ENCODE assay signal across 8 cellular contexts in genomic region chr20:36543187-36544133, GRCh38. TPM values are rescaled to one million over a fixed set of nuclear protein-coding genes. Genes with fewer than 3 reads are reported as not detected.
DNase-seq lines count a peak whose midpoint lies in the region; ATAC-seq and TF ChIP-seq lines count a peak whose summit lies in the region.

No MANE protein-coding gene starts in this region.

- intact Hi-C loops in mucosa of descending colon (cut with DNase I, micrococcal nuclease), result loop anchor here in 1 of 2 donors (10.0 kb wide), 1 partner anchor 79 kb away; no protein-coding TSS in a partner anchor

- H3K9me3 ChIP-seq in HUES6 (ENCODE audit: control insufficient read depth, insufficient read depth, low read depth, low read length), result no peaks in the 10 kb centered on the region
- H3K9me3 ChIP-seq in mucosa of descending colon, result no peaks in the 10 kb centered on the region
- H3K9me3 ChIP-seq in tibial nerve, result no peaks in the 10 kb centered on the region

- H3K27ac ChIP-seq in HUES6 (ENCODE audit: low read depth, low read length) (no peak overlapping the region), tibial nerve (peak overlapping the region; percentile 87 to 98 (median 94))

- WGBS in tibial nerve, 2 donors, result 37 to 49% methylated on average over 13 to 14 of the region's 14 CpGs

- peak in 1 of 2 donors; percentile 51 for TF ChIP-seq POLR2A in tibial nerve (IDR thresholded peaks at IDR 0.05)

- H3K4me3 ChIP-seq in HUES6 (ENCODE audit: low read depth, low read length) (peak overlapping the region; percentile 73; the same call in 1 of the 2 replicates), mucosa of descending colon (no peak overlapping the region), tibial nerve (peak overlapping the region; percentile 60 to 82 (median 70))

- peaks cover 3% of the 10 kb centered on the region for H3K36me3 Mint-ChIP-seq in endothelial cell (ENCODE audit: low read depth, unreplicated experiment)
- no peaks in the 10 kb centered on the region for H3K36me3 Mint-ChIP-seq in naive thymus-derived CD8-positive, alpha-beta T cell

- H3K4me1 Mint-ChIP-seq in endothelial cell (ENCODE audit: unreplicated experiment), result peaks cover 18% of the 10 kb centered on the region
- H3K4me1 Mint-ChIP-seq in naive thymus-derived CD8-positive, alpha-beta T cell, result peaks cover 2 to 10% (median 4%) of the 10 kb centered on the region in 4 donors

- H3K9me3 Mint-ChIP-seq in endothelial cell (ENCODE audit: unreplicated experiment), result no peaks in the 10 kb centered on the region
- no peaks in the 10 kb centered on the region for H3K9me3 Mint-ChIP-seq in naive thymus-derived CD8-positive, alpha-beta T cell

- peak; percentile 52 to 88 for TF ChIP-seq EP300 in tibial nerve (IDR thresholded peaks at IDR 0.05)

- H3K27me3 ChIP-seq in HUES6 (ENCODE audit: control insufficient read depth, insufficient read depth, low read length) (no peaks in the 10 kb centered on the region), tibial nerve (no peaks in the 10 kb centered on the region)

- peak overlapping the region; percentile 47 for H3K9ac ChIP-seq in HUES6 (ENCODE audit: low read length)

- H3K36me3 ChIP-seq in HUES6 (ENCODE audit: control insufficient read depth, insufficient read depth, low read length) (peaks cover 34% of the 10 kb centered on the region), mucosa of descending colon (ENCODE audit: low read depth) (no peaks in the 10 kb centered on the region), tibial nerve (peaks cover 0 to 36% (median 0%) of the 10 kb centered on the region in 3 donors)

- H3K27me3 Mint-ChIP-seq in endothelial cell (ENCODE audit: unreplicated experiment), result peaks cover 20% of the 10 kb centered on the region
- peaks cover 0 to 1% (median 0%) of the 10 kb centered on the region in 5 donors for H3K27me3 Mint-ChIP-seq in naive thymus-derived CD8-positive, alpha-beta T cell

- TF ChIP-seq CTCF in endothelial cell (IDR thresholded peaks at IDR 0.05; ENCODE audit: unreplicated experiment), result no peak
- TF ChIP-seq CTCF in mucosa of descending colon (IDR thresholded peaks at IDR 0.05), result no peak
- no peak for TF ChIP-seq CTCF in tibial nerve (IDR thresholded peaks at IDR 0.05)

- H3K4me3 Mint-ChIP-seq in endothelial cell (ENCODE audit: unreplicated experiment), result no peak overlapping the region
- H3K4me3 Mint-ChIP-seq in naive thymus-derived CD8-positive, alpha-beta T cell, result no peak overlapping the region

- ATAC-seq in mucosa of descending colon (peak; percentile 46), HG02885 (IDR thresholded peaks at IDR 0.05; ENCODE audit: poor library complexity, unreplicated experiment) (no peak)
- ATAC-seq in naive thymus-derived CD8-positive, alpha-beta T cell, result no peak

- DNase-seq in endothelial cell (ENCODE audit: low spot score) (no peak), mucosa of descending colon (peak; percentile 53 to 68 (median 62)), tibial nerve (ENCODE audit: low spot score in 2 of 2) (peak; percentile 93 to 95), kidney glomerular epithelial cell (lab: John Stamatoyannopoulos, UW) (no peak), islet precursor cell (no peak)
- no peak for DNase-seq in naive thymus-derived CD8-positive, alpha-beta T cell

- peaks cover 33% of the 10 kb centered on the region for H3K4me1 ChIP-seq in HUES6 (ENCODE audit: control insufficient read depth, insufficient read depth, low read length)
- H3K4me1 ChIP-seq in mucosa of descending colon (ENCODE audit: low read depth), result no peaks in the 10 kb centered on the region
- peaks cover 0 to 67% (median 23%) of the 10 kb centered on the region in 4 donors for H3K4me1 ChIP-seq in tibial nerve

- POLR2A ChIA-PET in naive thymus-derived CD8-positive, alpha-beta T cell (lab: Charles Lee), result no interaction called here

- H3K27ac Mint-ChIP-seq in endothelial cell (ENCODE audit: unreplicated experiment), result peak overlapping the region; percentile 53
- peak overlapping the region in 3 of 10 donors; percentile 40 to 54 (median 41) for H3K27ac Mint-ChIP-seq in naive thymus-derived CD8-positive, alpha-beta T cell

RNA-seq across cellular contexts. Expression of gene MYL9, which starts 2.1 kb away (rescaled TPM):
- total RNA-seq in endothelial cell (ENCODE audit: unreplicated experiment), result 128 TPM
- total RNA-seq in mucosa of descending colon, result 1,000 to 10,000 TPM in 1 of 3 donors, 100 to 1,000 TPM in 1, 10 to 100 TPM in 1; 74.3 to 3,203 (median 259) TPM
- total RNA-seq in tibial nerve, result 100 to 1,000 TPM; 140 to 245 (median 219) TPM
- not detected for total RNA-seq in naive thymus-derived CD8-positive, alpha-beta T cell
- under 1 TPM in 1 of 3 donors, not detected in 2; 0.05 TPM for polyA plus RNA-seq in naive thymus-derived CD8-positive, alpha-beta T cell

RNA-seq across cellular contexts. Expression of gene TGIF2, which starts 29.9 kb away (rescaled TPM):
- total RNA-seq in endothelial cell (ENCODE audit: unreplicated experiment), result 43.7 TPM
- total RNA-seq in mucosa of descending colon, result 10 to 100 TPM in 1 of 3 donors, 1 to 10 TPM in 2; 4.2 to 13.3 (median 6.5) TPM
- 10 to 100 TPM; 13.2 to 27.7 (median 19.6) TPM for total RNA-seq in tibial nerve
- 10 to 100 TPM; 37.8 to 38.4 TPM for total RNA-seq in naive thymus-derived CD8-positive, alpha-beta T cell
- polyA plus RNA-seq in naive thymus-derived CD8-positive, alpha-beta T cell, result 10 to 100 TPM; 25.7 to 36.8 (median 30.8) TPM

Comparison
In these comparisons a context has a peak if more than half of its experiments do, and no peak if none do; other contexts are left out.
1. DNase-seq: peak in mucosa of descending colon (3 of 3) and tibial nerve (2 of 2); none in endothelial cell (single experiment), naive thymus-derived CD8-positive, alpha-beta T cell (0 of 10), kidney glomerular epithelial cell (single experiment) and islet precursor cell (single experiment).
2. RNA of gene MYL9, which starts 2.1 kb away (total RNA-seq): 74.3 to 3,203 TPM in mucosa of descending colon, 140 to 245 TPM in tibial nerve and 128 TPM in endothelial cell (single experiment); not detected in naive thymus-derived CD8-positive, alpha-beta T cell; every median in the first group is over 10 times any median in the second.